In genomic region chr22:21029486-21030025, GRCh38 we compare ENCODE assay signal across 26 cellular contexts. TPM values are rescaled to one million over a fixed set of nuclear protein-coding genes. Genes with fewer than 3 reads are reported as not detected.
DNase-seq lines count a peak whose midpoint lies in the region; ATAC-seq and TF ChIP-seq lines count a peak whose summit lies in the region.
"Had no signal": no experiment of that assay in that cellular context is flagged by ENCODE, and none has a peak within 500 bp of the region (broad histone marks: within the 10 kb centered on the region; RNA-seq: fewer than 3 reads in every experiment).

No MANE protein-coding gene starts in this region.

- TF ChIP-seq CTCF in glutamatergic neuron (IDR thresholded peaks at IDR 0.05; ENCODE audit: partially characterized antibody, unreplicated experiment), result no peak
- TF ChIP-seq CTCF in neural progenitor cell (IDR thresholded peaks at IDR 0.05), result no peak

- no peak overlapping the region for H3K4me2 ChIP-seq in neural progenitor cell

- H3K4me3 Mint-ChIP-seq in glutamatergic neuron (ENCODE audit: unreplicated experiment) (peak overlapping the region; percentile 20), neural progenitor cell (peak overlapping the region; percentile 28)
- H3K4me3 Mint-ChIP-seq: B cell; CD4-positive, CD25-positive, alpha-beta regulatory T cell; IgD-negative memory B cell had no signal

- H3K27ac ChIP-seq in neural progenitor cell, result no peak overlapping the region

- peak overlapping the region; percentile 55 for H3K27ac Mint-ChIP-seq in glutamatergic neuron (ENCODE audit: unreplicated experiment)
- H3K27ac Mint-ChIP-seq in neural progenitor cell, result peak overlapping the region; percentile 89
- H3K27ac Mint-ChIP-seq: B cell, IgD-negative memory B cell had no signal

- peaks cover 11% of the 10 kb centered on the region for H3K4me1 Mint-ChIP-seq in glutamatergic neuron (ENCODE audit: low read depth, unreplicated experiment)
- H3K4me1 Mint-ChIP-seq in neural progenitor cell, result peaks cover 28% of the 10 kb centered on the region

- H3F3A ChIP-seq in neural progenitor cell (ENCODE audit: low read depth), result peaks cover 7% of the 10 kb centered on the region

- H3K4me1 ChIP-seq in neural progenitor cell, result no peaks in the 10 kb centered on the region

- DNase-seq in NCI-H82 (lab: John Stamatoyannopoulos, UW) (peak; percentile 30), NCI-H82 treated with DMSO at 0.1 percent for 48 hours (lab: John Stamatoyannopoulos, UW; ENCODE audit: unreplicated experiment) (no peak), glutamatergic neuron (no peak), neural progenitor cell (ENCODE audit: low spot score) (no peak), NCI-H1092 treated with DMSO at 0.1 percent for 48 hours (lab: John Stamatoyannopoulos, UW) (no peak), foreskin melanocyte (no peak), NCI-H1105 treated with DMSO at 0.1 percent for 48 hours (lab: John Stamatoyannopoulos, UW) (no peak)
- DNase-seq: 8988T; CD4-positive, CD25-positive, alpha-beta regulatory T cell; COR-L47; DMS 273 treated with DMSO at 0.1 percent for 48 hours; GDM1; HCEC 1CT; Kasumi-1; MM.1S; NCI-H1092; NCI-H2081; NCI-H2227 treated with DMSO at 0.1 percent for 48 hours; NCI-H510A treated with DMSO at 0.1 percent for 48 hours; NCI-H774; SIG-M5 had no signal

- no peak overlapping the region for H3K9ac ChIP-seq in neural progenitor cell

- peaks cover 44% of the 10 kb centered on the region for H3K27me3 ChIP-seq in neural progenitor cell

- H3K9me3 Mint-ChIP-seq in glutamatergic neuron (ENCODE audit: unreplicated experiment), result peaks cover 12% of the 10 kb centered on the region
- H3K9me3 Mint-ChIP-seq in neural progenitor cell, result no peaks in the 10 kb centered on the region
- H3K9me3 Mint-ChIP-seq: CD4-positive, CD25-positive, alpha-beta regulatory T cell had no signal

- no peaks in the 10 kb centered on the region for H3K36me3 ChIP-seq in neural progenitor cell

- no peaks in the 10 kb centered on the region for H3K36me3 Mint-ChIP-seq in glutamatergic neuron (ENCODE audit: unreplicated experiment)
- no peaks in the 10 kb centered on the region for H3K36me3 Mint-ChIP-seq in neural progenitor cell
- H3K36me3 Mint-ChIP-seq: CD4-positive, CD25-positive, alpha-beta regulatory T cell; IgD-negative memory B cell had no signal

- no peak overlapping the region for H3K4me3 ChIP-seq in neural progenitor cell

- peaks cover 13% of the 10 kb centered on the region for H3K27me3 Mint-ChIP-seq in glutamatergic neuron (ENCODE audit: unreplicated experiment)
- peaks cover 21% of the 10 kb centered on the region for H3K27me3 Mint-ChIP-seq in neural progenitor cell (ENCODE audit: insufficient read depth, low read depth)

- H4K20me1 ChIP-seq in neural progenitor cell (ENCODE audit: low read depth), result no peaks in the 10 kb centered on the region

- no peaks in the 10 kb centered on the region for H3K79me2 ChIP-seq in neural progenitor cell (ENCODE audit: low read depth)

- H3K9me3 ChIP-seq in neural progenitor cell (ENCODE audit: low read depth), result no peaks in the 10 kb centered on the region

- ATAC-seq in HG03354 (IDR thresholded peaks at IDR 0.05; ENCODE audit: poor library complexity, severe bottlenecking, unreplicated experiment), result no peak

- no peak overlapping the region for H2AFZ ChIP-seq in neural progenitor cell (replicated peaks)

RNA-seq across cellular contexts. Expression of gene SLC7A4, which starts 2.8 kb away (rescaled TPM):
- total RNA-seq in glutamatergic neuron (ENCODE audit: unreplicated experiment) (0.59 TPM), neural progenitor cell (ENCODE audit: low replicate concordance) (0.34 TPM in 1 of 2 replicates, not detected in the other)
- total RNA-seq: B cell; CD4-positive, CD25-positive, alpha-beta regulatory T cell; Daoy; RPMI7951 had no signal

RNA-seq across cellular contexts. Expression of gene P2RX6, which starts 14.6 kb away (rescaled TPM):
- total RNA-seq in glutamatergic neuron (ENCODE audit: unreplicated experiment) (1.5 TPM), neural progenitor cell (ENCODE audit: low replicate concordance) (0.36 and 0.53 TPM in 2 replicates)

RNA-seq across cellular contexts. Expression of gene LRRC74B, which starts 16.2 kb away (rescaled TPM):
- total RNA-seq in glutamatergic neuron (ENCODE audit: unreplicated experiment) (not detected), neural progenitor cell (ENCODE audit: low replicate concordance) (not detected in 2 replicates)
- total RNA-seq: Daoy had no signal

RNA-seq across cellular contexts. Expression of gene THAP7, which starts 27.6 kb away (rescaled TPM):
- total RNA-seq in glutamatergic neuron (ENCODE audit: unreplicated experiment), result 17.8 TPM
- total RNA-seq in neural progenitor cell (ENCODE audit: low replicate concordance), result 14.7 and 29.2 TPM in 2 replicates

RNA-seq across cellular contexts. Expression of gene LZTR1, which starts 47.5 kb away (rescaled TPM):
- total RNA-seq in glutamatergic neuron (ENCODE audit: unreplicated experiment) (165 TPM), neural progenitor cell (ENCODE audit: low replicate concordance) (21.9 and 39.4 TPM in 2 replicates)
